In genomic region chr10:101087965-101088364, GRCh38 we compare ENCODE assay signal across 27 cellular contexts. TPM values are rescaled to one million over a fixed set of nuclear protein-coding genes. Genes with fewer than 3 reads are reported as not detected.
"Had no signal": no experiment of that assay in that cellular context is flagged by ENCODE, and none has a peak within 500 bp of the region (broad histone marks: within the 10 kb centered on the region; RNA-seq: fewer than 3 reads in every experiment).

No MANE protein-coding gene starts in this region.

- H3K9me3 ChIP-seq: Peyer's patch, SJCRH30 had no signal

- H3K4me3 ChIP-seq: PC-9, Peyer's patch, SJCRH30, SK-N-MC had no signal

- ATAC-seq: Right ventricle myocardium inferior had no signal

- H2AFZ ChIP-seq: PC-9 had no signal

- H3K36me3 ChIP-seq: Peyer's patch, SJCRH30 had no signal

- H3K27ac ChIP-seq: HL-60, PC-9, Peyer's patch, SJCRH30, SK-N-MC had no signal

- DNase-seq: KBM-7, NCI-H1092, NCI-H1105 treated with DMSO at 0.1 percent for 48 hours, NCI-H1417 treated with DMSO at 0.1 percent for 48 hours, NCI-H146, NCI-H1694 treated with DMSO at 0.1 percent for 48 hours, NCI-H1930, NCI-H2081, NCI-H2107, NCI-H2227 treated with DMSO at 0.1 percent for 48 hours, NCI-H524, NCI-H526 treated with DMSO at 0.1 percent for 48 hours, NCI-H748 treated with DMSO at 0.1 percent for 48 hours, PC-9, Peyer's patch, SHP77 treated with DMSO at 0.1 percent for 48 hours, SJCRH30, T-helper 1 cell had no signal

- H3K4me2 ChIP-seq: PC-9 had no signal

- H3K4me1 ChIP-seq: SJCRH30 had no signal

RNA-seq across cellular contexts. Expression of gene KAZALD1, which starts 26.2 kb away (rescaled TPM):
- polyA plus RNA-seq: IgD-negative memory B cell had no signal

RNA-seq across cellular contexts. Expression of gene TLX1, which starts 43.1 kb away (rescaled TPM):
- total RNA-seq: LHCN-M2, MCF 10A, NCI-H460, OCI-LY7, PC-9, Right ventricle myocardium inferior, RPMI7951, SJCRH30 had no signal
- polyA plus RNA-seq: IgD-negative memory B cell had no signal

RNA-seq across cellular contexts. Expression of gene PDZD7, which starts 57.0 kb away (rescaled TPM):
- polyA plus RNA-seq: IgD-negative memory B cell had no signal
